In genomic region chr5:146660381-146660960, GRCh38 we compare ENCODE assay signal across 35 cellular contexts.
"Had no signal": no experiment of that assay in that cellular context is flagged by ENCODE, and none has a peak within 500 bp of the region (broad histone marks: within the 10 kb centered on the region; RNA-seq: fewer than 3 reads in every experiment).

No MANE protein-coding gene starts in this region.

- ATAC-seq: activated CD4-positive, alpha-beta T cell treated with anti-CD3 and anti-CD28 coated beads for 36 hours; activated CD8-positive, alpha-beta memory T cell treated with anti-CD3 and anti-CD28 coated beads, Interleukin-2, amount 10 ng/mL, durations not matched to agents 7 days and 5 days; activated CD8-positive, alpha-beta T cell treated with anti-CD3 and anti-CD28 coated beads, Interleukin-2, amount 10 ng/mL, durations not matched to agents 7 days and 5 days; activated naive CD8-positive, alpha-beta T cell treated with anti-CD3 and anti-CD28 coated beads, Interleukin-2, amount 50 U/mL, for 24 hours; body of pancreas; gastroesophageal sphincter; T-helper 17 cell had no signal

- H3K9me3 Mint-ChIP-seq: activated B cell treated with CpG ODN at 0.5 μM for 24 hours; activated CD4-positive, alpha-beta memory T cell treated with anti-CD3 and anti-CD28 coated beads for 36 hours; activated CD4-positive, alpha-beta T cell treated with anti-CD3 and anti-CD28 coated beads, Interleukin-2, amount 10 ng/mL, durations not matched to agents 24 days and 14 days; activated naive CD4-positive, alpha-beta T cell treated with anti-CD3 and anti-CD28 coated beads for 36 hours; activated naive CD4-positive, alpha-beta T cell treated with anti-CD3 and anti-CD28 coated beads, Interleukin-2, amount 50 U/mL, for 24 hours; activated naive CD8-positive, alpha-beta T cell treated with anti-CD3 and anti-CD28 coated beads for 36 hours; activated naive CD8-positive, alpha-beta T cell treated with anti-CD3 and anti-CD28 coated beads, Interleukin-2, amount 50 U/mL, for 24 hours; activated T-helper 1 cell treated with anti-CD3 and anti-CD28 coated beads, Interleukin-12 subunit alpha, Interleukin-12 subunit beta, Interleukin-2, Interleukin-4 antibody, amounts not matched to agents 30 ng/mL and 10 ng/mL and 1 ng/mL, durations not matched to agents 14 hours and 24 hours and 36 hours; activated T-helper 2 cell treated with anti-CD3 and anti-CD28 coated beads, Interferon-gamma antibody, Interleukin-2, Interleukin-4, amounts not matched to agents 10 μg/mL and 5 μg/mL and 100 μg/mL, durations not matched to agents 14 hours and 24 hours and 36 hours; T-helper 2 cell treated with Interferon-gamma antibody and Interleukin-4, amounts not matched to agents 5 μg/mL and 100 μg/mL, for 36 hours had no signal

- DNase-seq: activated B cell treated with CpG ODN at 0.5 μM for 24 hours; activated CD4-positive, alpha-beta memory T cell treated with anti-CD3 and anti-CD28 coated beads for 36 hours; activated CD4-positive, alpha-beta T cell treated with anti-CD3 and anti-CD28 coated beads for 36 hours; activated CD4-positive, alpha-beta T cell treated with anti-CD3 and anti-CD28 coated beads, Interleukin-2, amount 10 ng/mL, durations not matched to agents 24 days and 14 days; activated CD4-positive, CD25-positive, alpha-beta regulatory T cell treated with anti-CD3 and anti-CD28 coated beads, Interleukin-2, amount 50 U/mL, for 72 hours; activated CD8-positive, alpha-beta memory T cell treated with anti-CD3 and anti-CD28 coated beads, Interleukin-2, amount 10 ng/mL, durations not matched to agents 7 days and 5 days; activated CD8-positive, alpha-beta memory T cell treated with anti-CD3 and anti-CD28 coated beads, Interleukin-2, amount 50 U/mL, for 4 hours; activated CD8-positive, alpha-beta T cell treated with anti-CD3 and anti-CD28 coated beads, Interleukin-2, amount 10 ng/mL, durations not matched to agents 7 days and 5 days; activated effector memory CD4-positive, alpha-beta T cell treated with anti-CD3 and anti-CD28 coated beads, Interleukin-2, amount 50 U/mL, for 16 hours; activated naive CD4-positive, alpha-beta T cell treated with anti-CD3 and anti-CD28 coated beads for 36 hours; activated naive CD8-positive, alpha-beta T cell treated with anti-CD3 and anti-CD28 coated beads for 36 hours; activated naive CD8-positive, alpha-beta T cell treated with anti-CD3 and anti-CD28 coated beads, Interleukin-2, amount 50 U/mL, for 24 hours; activated T-cell treated with anti-CD3 and anti-CD28 coated beads, Interleukin-2, amount 50 U/mL, for 1 hour; activated T-cell treated with anti-CD3 and anti-CD28 coated beads, Interleukin-2, amount 50 U/mL, for 48 hours; adrenal gland; amygdala; aorta; body of pancreas; central memory CD4-positive, alpha-beta T cell; cerebellar nuclear complex; colonic mucosa; effector CD8-positive, alpha-beta T cell; esophagus squamous epithelium; foreskin melanocyte; T-helper 17 cell; T1000; WERI-Rb-1 had no signal

- H3K36me3 ChIP-seq: adrenal gland, breast epithelium, cardiac muscle cell, colonic mucosa, esophagus squamous epithelium, gastroesophageal sphincter, WERI-Rb-1 had no signal

- H3K36me3 Mint-ChIP-seq: activated CD4-positive, alpha-beta memory T cell treated with anti-CD3 and anti-CD28 coated beads for 36 hours; activated CD8-positive, alpha-beta memory T cell treated with anti-CD3 and anti-CD28 coated beads, Interleukin-2, amount 10 ng/mL, durations not matched to agents 7 days and 5 days; activated naive CD4-positive, alpha-beta T cell treated with anti-CD3 and anti-CD28 coated beads, Interleukin-2, amount 50 U/mL, for 24 hours; activated naive CD8-positive, alpha-beta T cell treated with anti-CD3 and anti-CD28 coated beads for 36 hours had no signal

- H3K27me3 Mint-ChIP-seq: activated CD4-positive, alpha-beta memory T cell treated with anti-CD3 and anti-CD28 coated beads for 36 hours; activated CD4-positive, alpha-beta T cell treated with anti-CD3 and anti-CD28 coated beads for 36 hours; activated CD4-positive, alpha-beta T cell treated with anti-CD3 and anti-CD28 coated beads, Interleukin-2, amount 10 ng/mL, durations not matched to agents 24 days and 14 days; activated CD8-positive, alpha-beta memory T cell treated with anti-CD3 and anti-CD28 coated beads, Interleukin-2, amount 10 ng/mL, durations not matched to agents 7 days and 5 days; activated naive CD4-positive, alpha-beta T cell treated with anti-CD3 and anti-CD28 coated beads, Interleukin-2, amount 50 U/mL, for 24 hours; activated naive CD8-positive, alpha-beta T cell treated with anti-CD3 and anti-CD28 coated beads for 36 hours; activated naive CD8-positive, alpha-beta T cell treated with anti-CD3 and anti-CD28 coated beads, Interleukin-2, amount 50 U/mL, for 24 hours; T-helper 17 cell had no signal

- H3K4me1 ChIP-seq: adrenal gland, body of pancreas, breast epithelium, colonic mucosa, esophagus squamous epithelium, gastroesophageal sphincter had no signal

- H3K27ac Mint-ChIP-seq: activated B cell treated with CpG ODN at 0.5 μM for 24 hours; activated CD4-positive, alpha-beta memory T cell treated with anti-CD3 and anti-CD28 coated beads for 36 hours; activated CD4-positive, alpha-beta T cell treated with anti-CD3 and anti-CD28 coated beads for 36 hours; activated CD4-positive, alpha-beta T cell treated with anti-CD3 and anti-CD28 coated beads, Interleukin-2, amount 10 ng/mL, durations not matched to agents 24 days and 14 days; activated CD8-positive, alpha-beta memory T cell treated with anti-CD3 and anti-CD28 coated beads, Interleukin-2, amount 10 ng/mL, durations not matched to agents 7 days and 5 days; activated CD8-positive, alpha-beta T cell treated with anti-CD3 and anti-CD28 coated beads, Interleukin-2, amount 10 ng/mL, durations not matched to agents 7 days and 5 days; activated naive CD4-positive, alpha-beta T cell treated with anti-CD3 and anti-CD28 coated beads for 36 hours; activated naive CD4-positive, alpha-beta T cell treated with anti-CD3 and anti-CD28 coated beads, Interleukin-2, amount 50 U/mL, for 24 hours; activated naive CD8-positive, alpha-beta T cell treated with anti-CD3 and anti-CD28 coated beads for 36 hours; activated naive CD8-positive, alpha-beta T cell treated with anti-CD3 and anti-CD28 coated beads, Interleukin-2, amount 50 U/mL, for 24 hours; activated T-helper 1 cell treated with anti-CD3 and anti-CD28 coated beads, Interleukin-12 subunit alpha, Interleukin-12 subunit beta, Interleukin-2, Interleukin-4 antibody, amounts not matched to agents 30 ng/mL and 10 ng/mL and 1 ng/mL, durations not matched to agents 14 hours and 24 hours and 36 hours; activated T-helper 2 cell treated with anti-CD3 and anti-CD28 coated beads, Interferon-gamma antibody, Interleukin-2, Interleukin-4, amounts not matched to agents 10 μg/mL and 5 μg/mL and 100 μg/mL, durations not matched to agents 14 hours and 24 hours and 36 hours; T-helper 17 cell; T-helper 2 cell treated with Interferon-gamma antibody and Interleukin-4, amounts not matched to agents 5 μg/mL and 100 μg/mL, for 36 hours had no signal

- H3K27ac ChIP-seq: adrenal gland, body of pancreas, breast epithelium, cardiac muscle cell, colonic mucosa, epithelial cell of prostate, esophagus squamous epithelium, gastroesophageal sphincter, WERI-Rb-1 had no signal

- H3K4me3 Mint-ChIP-seq: activated B cell treated with CpG ODN at 0.5 μM for 24 hours; activated CD4-positive, alpha-beta memory T cell treated with anti-CD3 and anti-CD28 coated beads for 36 hours; activated CD4-positive, alpha-beta T cell treated with anti-CD3 and anti-CD28 coated beads for 36 hours; activated CD4-positive, alpha-beta T cell treated with anti-CD3 and anti-CD28 coated beads, Interleukin-2, amount 10 ng/mL, durations not matched to agents 24 days and 14 days; activated CD8-positive, alpha-beta memory T cell treated with anti-CD3 and anti-CD28 coated beads, Interleukin-2, amount 10 ng/mL, durations not matched to agents 7 days and 5 days; activated CD8-positive, alpha-beta T cell treated with anti-CD3 and anti-CD28 coated beads, Interleukin-2, amount 10 ng/mL, durations not matched to agents 7 days and 5 days; activated naive CD4-positive, alpha-beta T cell treated with anti-CD3 and anti-CD28 coated beads for 36 hours; activated naive CD4-positive, alpha-beta T cell treated with anti-CD3 and anti-CD28 coated beads, Interleukin-2, amount 50 U/mL, for 24 hours; activated naive CD8-positive, alpha-beta T cell treated with anti-CD3 and anti-CD28 coated beads for 36 hours; activated naive CD8-positive, alpha-beta T cell treated with anti-CD3 and anti-CD28 coated beads, Interleukin-2, amount 50 U/mL, for 24 hours; activated T-helper 1 cell treated with anti-CD3 and anti-CD28 coated beads, Interleukin-12 subunit alpha, Interleukin-12 subunit beta, Interleukin-2, Interleukin-4 antibody, amounts not matched to agents 30 ng/mL and 10 ng/mL and 1 ng/mL, durations not matched to agents 14 hours and 24 hours and 36 hours; T-helper 17 cell; T-helper 2 cell treated with Interferon-gamma antibody and Interleukin-4, amounts not matched to agents 5 μg/mL and 100 μg/mL, for 36 hours had no signal

- H3K4me3 ChIP-seq: adrenal gland, body of pancreas, breast epithelium, cardiac muscle cell, colonic mucosa, esophagus squamous epithelium, gastroesophageal sphincter had no signal

- H3K27me3 ChIP-seq: adrenal gland, breast epithelium, cardiac muscle cell, colonic mucosa, esophagus squamous epithelium, gastroesophageal sphincter had no signal

- H3K9me3 ChIP-seq: adrenal gland, body of pancreas, breast epithelium, colonic mucosa, esophagus squamous epithelium, gastroesophageal sphincter had no signal

- H3K4me1 Mint-ChIP-seq: activated B cell treated with CpG ODN at 0.5 μM for 24 hours; activated CD4-positive, alpha-beta T cell treated with anti-CD3 and anti-CD28 coated beads, Interleukin-2, amount 10 ng/mL, durations not matched to agents 24 days and 14 days; activated naive CD4-positive, alpha-beta T cell treated with anti-CD3 and anti-CD28 coated beads, Interleukin-2, amount 50 U/mL, for 24 hours had no signal
